Comparison of ENCODE assay signal across 28 cellular contexts in genomic region chr21:21295303-21295702, GRCh38.
"Had no signal": no experiment of that assay in that cellular context is flagged by ENCODE, and none has a peak within 500 bp of the region (broad histone marks: within the 10 kb centered on the region; RNA-seq: fewer than 3 reads in every experiment).

No MANE protein-coding gene starts in this region.

- H3K27ac ChIP-seq: ovary, right lobe of liver, thoracic aorta, WERI-Rb-1 had no signal

- H3K36me3 ChIP-seq: ovary, right lobe of liver, thoracic aorta, WERI-Rb-1 had no signal

- ATAC-seq: activated naive CD8-positive, alpha-beta T cell treated with anti-CD3 and anti-CD28 coated beads, Interleukin-2, amount 50 U/mL, for 24 hours; activated T-cell treated with anti-CD3 and anti-CD28 coated beads, Interleukin-2, amount 50 U/mL, for 4 hours; activated T-helper 17 cell treated with anti-CD3 and anti-CD28 coated beads, Interleukin-2, amount 50 U/mL, for 72 hours; esophagus mucosa; left colon; right lobe of liver; stimulated activated naive CD8-positive, alpha-beta T cell treated with anti-CD3 and anti-CD28 coated beads, Interleukin-15, Interleukin-2, amounts not matched to agents 100 U/mL and 50 U/mL, for 24 hours had no signal

- H3K27ac Mint-ChIP-seq: activated CD4-positive, alpha-beta memory T cell treated with anti-CD3 and anti-CD28 coated beads, Interleukin-2, amount 10 ng/mL, durations not matched to agents 7 days and 5 days; activated CD4-positive, alpha-beta T cell treated with anti-CD3 and anti-CD28 coated beads, Interleukin-2, amount 10 ng/mL, durations not matched to agents 24 days and 14 days; activated naive CD8-positive, alpha-beta T cell treated with anti-CD3 and anti-CD28 coated beads, Interleukin-2, amount 50 U/mL, for 24 hours; activated T-helper 17 cell treated with anti-CD3 and anti-CD28 coated beads, Interleukin-2, amount 50 U/mL, for 72 hours; nephron; progenitor cell of endocrine pancreas had no signal

- H3K27me3 Mint-ChIP-seq: activated CD4-positive, alpha-beta memory T cell treated with anti-CD3 and anti-CD28 coated beads, Interleukin-2, amount 10 ng/mL, durations not matched to agents 7 days and 5 days; activated CD4-positive, alpha-beta T cell treated with anti-CD3 and anti-CD28 coated beads, Interleukin-2, amount 10 ng/mL, durations not matched to agents 24 days and 14 days; activated naive CD8-positive, alpha-beta T cell treated with anti-CD3 and anti-CD28 coated beads, Interleukin-2, amount 50 U/mL, for 24 hours; activated T-helper 17 cell treated with anti-CD3 and anti-CD28 coated beads, Interleukin-2, amount 50 U/mL, for 72 hours; progenitor cell of endocrine pancreas had no signal

- H3K4me1 ChIP-seq: right lobe of liver had no signal

- DNase-seq: activated CD4-positive, alpha-beta memory T cell treated with anti-CD3 and anti-CD28 coated beads, Interleukin-2, amount 10 ng/mL, durations not matched to agents 7 days and 5 days; activated CD4-positive, alpha-beta T cell treated with anti-CD3 and anti-CD28 coated beads, Interleukin-2, amount 10 ng/mL, durations not matched to agents 24 days and 14 days; activated CD4-positive, CD25-positive, alpha-beta regulatory T cell treated with anti-CD3 and anti-CD28 coated beads, Interleukin-2, amount 50 U/mL, for 72 hours; activated CD8-positive, alpha-beta memory T cell treated with anti-CD3 and anti-CD28 coated beads, Interleukin-2, amount 50 U/mL, for 48 hours; activated gamma-delta T cell treated with Interleukin-2 at 50 U/mL for 16 hours; activated naive CD4-positive, alpha-beta T cell treated with anti-CD3 and anti-CD28 coated beads, Interleukin-2, amount 50 U/mL, for 16 hours; activated naive CD8-positive, alpha-beta T cell treated with anti-CD3 and anti-CD28 coated beads, Interleukin-2, amount 50 U/mL, for 24 hours; activated T-cell treated with anti-CD3 and anti-CD28 coated beads, Interleukin-2, amount 50 U/mL, for 4 hours; amygdala; caudate nucleus; foreskin fibroblast; head of caudate nucleus; hippocampal formation; kidney; left colon; mammary epithelial cell; ovary; right lobe of liver; stimulated activated CD4-positive, alpha-beta T cell treated with anti-CD3 and anti-CD28 coated beads, Interleukin-2, amount 100 ng/mL, for 48 hours; stimulated activated naive CD8-positive, alpha-beta T cell treated with anti-CD3 and anti-CD28 coated beads, Interleukin-15, Interleukin-2, amounts not matched to agents 100 U/mL and 50 U/mL, for 24 hours; T-helper 9 cell; trophoblast cell; WERI-Rb-1 had no signal

- H3K9me3 ChIP-seq: ovary, right lobe of liver, thoracic aorta had no signal

- H3K4me3 ChIP-seq: ovary, right lobe of liver, thoracic aorta had no signal

- H3K4me1 Mint-ChIP-seq: activated CD4-positive, alpha-beta memory T cell treated with anti-CD3 and anti-CD28 coated beads, Interleukin-2, amount 10 ng/mL, durations not matched to agents 7 days and 5 days; activated CD4-positive, alpha-beta T cell treated with anti-CD3 and anti-CD28 coated beads, Interleukin-2, amount 10 ng/mL, durations not matched to agents 24 days and 14 days; activated naive CD8-positive, alpha-beta T cell treated with anti-CD3 and anti-CD28 coated beads, Interleukin-2, amount 50 U/mL, for 24 hours; activated T-helper 17 cell treated with anti-CD3 and anti-CD28 coated beads, Interleukin-2, amount 50 U/mL, for 72 hours; nephron had no signal

- H3K9me3 Mint-ChIP-seq: activated CD4-positive, alpha-beta T cell treated with anti-CD3 and anti-CD28 coated beads, Interleukin-2, amount 10 ng/mL, durations not matched to agents 24 days and 14 days; nephron had no signal

- H3K4me3 Mint-ChIP-seq: activated CD4-positive, alpha-beta memory T cell treated with anti-CD3 and anti-CD28 coated beads, Interleukin-2, amount 10 ng/mL, durations not matched to agents 7 days and 5 days; activated CD4-positive, alpha-beta T cell treated with anti-CD3 and anti-CD28 coated beads, Interleukin-2, amount 10 ng/mL, durations not matched to agents 24 days and 14 days; activated naive CD8-positive, alpha-beta T cell treated with anti-CD3 and anti-CD28 coated beads, Interleukin-2, amount 50 U/mL, for 24 hours; activated T-cell treated with anti-CD3 and anti-CD28 coated beads, Interleukin-2, amount 50 U/mL, for 4 hours; activated T-helper 17 cell treated with anti-CD3 and anti-CD28 coated beads, Interleukin-2, amount 50 U/mL, for 72 hours; nephron had no signal
